25 cellular contexts compared by ENCODE assay signal in the genomic region with DNA sequence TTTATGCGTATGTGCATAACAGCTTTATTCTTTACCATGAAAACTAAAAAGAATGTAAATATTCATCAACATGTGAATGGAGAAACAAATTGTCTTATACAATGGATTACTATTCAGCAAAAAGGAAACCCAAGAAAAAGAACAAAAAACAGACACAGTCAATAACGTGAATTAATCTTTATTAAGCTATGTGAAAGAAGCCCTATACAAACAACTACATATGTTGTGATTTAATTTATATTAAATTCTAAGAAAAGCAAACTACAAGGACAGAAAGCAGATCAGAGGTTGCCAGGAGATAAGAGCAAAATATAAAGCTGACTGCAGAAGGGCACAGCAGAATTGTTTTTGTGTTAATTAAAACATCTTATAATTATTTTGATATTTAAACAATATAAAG.
"Had no signal": no experiment of that assay in that cellular context is flagged by ENCODE, and none has a peak within 500 bp of the region (broad histone marks: within the 10 kb centered on the region; RNA-seq: fewer than 3 reads in every experiment).

No MANE protein-coding gene starts in this region.

- H3K36me3 Mint-ChIP-seq: mesothelial cell of epicardium, naive B cell, natural killer cell had no signal

- H3K27ac Mint-ChIP-seq: dendritic cell treated with granulocyte-macrophage colony-stimulating factor and Interleukin-4, amounts not matched to agents 40 ng/mL and 50 ng/mL, for 4 days; effector memory CD8-positive, alpha-beta T cell; endodermal cell; mesothelial cell of epicardium; naive B cell; natural killer cell had no signal

- H3K4me3 Mint-ChIP-seq: dendritic cell treated with granulocyte-macrophage colony-stimulating factor and Interleukin-4, amounts not matched to agents 40 ng/mL and 50 ng/mL, for 4 days; effector memory CD8-positive, alpha-beta T cell; endodermal cell; mesothelial cell of epicardium; naive B cell; natural killer cell had no signal

- H3K27me3 Mint-ChIP-seq: dendritic cell treated with granulocyte-macrophage colony-stimulating factor and Interleukin-4, amounts not matched to agents 40 ng/mL and 50 ng/mL, for 4 days; effector memory CD8-positive, alpha-beta T cell; naive B cell had no signal

- H3K4me1 ChIP-seq: esophagus squamous epithelium, gastrocnemius medialis, heart right ventricle, left lung, lower lobe of right lung had no signal

- H3K36me3 ChIP-seq: esophagus squamous epithelium, gastrocnemius medialis, heart right ventricle, left lung, lower lobe of right lung had no signal

- H3K9me3 ChIP-seq: esophagus squamous epithelium, gastrocnemius medialis, heart right ventricle, left lung, lower lobe of right lung, mucosa of descending colon had no signal

- H3K27ac ChIP-seq: epithelial cell of prostate, esophagus squamous epithelium, gastrocnemius medialis, heart right ventricle, left lung, lower lobe of right lung had no signal

- H3K9me3 Mint-ChIP-seq: endodermal cell, mesothelial cell of epicardium had no signal

- H3K4me1 Mint-ChIP-seq: endodermal cell, naive B cell, natural killer cell had no signal

- H3K27me3 ChIP-seq: esophagus squamous epithelium, gastrocnemius medialis, heart right ventricle, left lung had no signal

- H3K4me3 ChIP-seq: esophagus squamous epithelium, gastrocnemius medialis, heart right ventricle, left lung, lower lobe of right lung, mucosa of descending colon had no signal

- DNase-seq: cortex of kidney; effector CD8-positive, alpha-beta T cell; effector memory CD8-positive, alpha-beta T cell; endodermal cell; erythroblast; esophagus squamous epithelium; foreskin fibroblast; foreskin melanocyte; gastrocnemius medialis; glutamatergic neuron; head of caudate nucleus; heart right ventricle; hippocampal formation; left cardiac atrium; left lung; left ventricle myocardium superior; lower lobe of right lung; mesenchymal stem cell; mucosa of descending colon; naive B cell; natural killer cell had no signal

- ATAC-seq: effector memory CD8-positive, alpha-beta T cell; esophagus mucosa; gastrocnemius medialis; heart right ventricle; left cardiac atrium; left lung; left ventricle myocardium superior; lower lobe of right lung; mucosa of descending colon; natural killer cell had no signal
